1 cellular context compared by ENCODE assay signal in the genomic region with DNA sequence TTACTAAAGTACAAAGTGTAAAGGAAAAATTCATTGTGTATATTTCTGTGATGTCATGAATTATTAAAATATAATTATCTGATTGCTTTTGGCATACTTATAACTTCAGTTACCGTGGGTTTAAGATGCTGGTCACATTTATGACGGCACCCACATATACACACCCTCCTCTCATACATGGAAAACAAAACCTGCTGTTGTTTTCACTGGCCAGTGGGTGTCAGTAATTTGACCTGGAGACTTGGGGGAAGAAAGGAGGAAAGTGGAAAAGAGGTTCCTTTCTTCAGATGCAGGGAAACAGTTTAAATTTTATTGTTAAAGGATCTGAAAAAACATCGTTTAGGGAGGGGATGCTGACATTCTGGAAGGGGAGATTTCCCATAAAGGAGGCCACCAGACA.
TF ChIP-seq lines count a peak whose summit lies in the region.

No MANE protein-coding gene starts in this region.

TF ChIP-seq in HepG2, 621 proteins besides CTCF, POLR2A, EP300 and RAD21:
- TF ChIP-seq STAG1 (CRISPR knock-in tag; IDR thresholded peaks at IDR 0.05) (0 out of 2 replicates have a peak, but pooled peaks have one; percentile 18), CREB1 (IDR thresholded peaks at IDR 0.05) (peak; percentile 37; the same call in 1 of the 2 replicates), CREB1 (CRISPR knock-in tag; IDR thresholded peaks at IDR 0.05) (no peak), SMC3 (IDR thresholded peaks at IDR 0.05; ENCODE audit: low read length) (peak; percentile 34; the same call in 1 of the 2 replicates)
- TF ChIP-seq, protein P1, sequence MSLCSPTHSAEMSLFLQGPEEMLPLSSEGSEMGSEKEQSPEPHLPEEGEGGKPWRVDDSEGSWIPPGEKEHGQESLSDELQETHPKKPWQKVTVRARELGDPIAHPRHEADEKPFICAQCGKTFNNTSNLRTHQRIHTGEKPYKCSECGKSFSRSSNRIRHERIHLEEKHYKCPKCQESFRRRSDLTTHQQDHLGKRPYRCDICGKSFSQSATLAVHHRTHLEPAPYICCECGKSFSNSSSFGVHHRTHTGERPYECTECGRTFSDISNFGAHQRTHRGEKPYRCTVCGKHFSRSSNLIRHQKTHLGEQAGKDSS (CRISPR knock-in tag; IDR thresholded peaks at IDR 0.05; ENCODE audit: borderline replicate concordance, low read depth), result no peak
TF ChIP-seq in HepG2: peak in this region for 3.
